ENCODE assay signal across 32 cellular contexts in genomic region chr7:155955367-155955635, GRCh38.
"Had no signal": no experiment of that assay in that cellular context is flagged by ENCODE, and none has a peak within 500 bp of the region (broad histone marks: within the 10 kb centered on the region; RNA-seq: fewer than 3 reads in every experiment).

No MANE protein-coding gene starts in this region.

- H3K36me3 ChIP-seq: adrenal gland, ascending aorta, brain microvascular endothelial cell, breast epithelium, cardiac muscle cell had no signal

- H3K27ac ChIP-seq: adrenal gland, ascending aorta, body of pancreas, brain microvascular endothelial cell, breast epithelium, cardiac muscle cell had no signal

- H3K4me1 ChIP-seq: ascending aorta, breast epithelium had no signal

- H3K27me3 ChIP-seq: adrenal gland, ascending aorta, body of pancreas, brain microvascular endothelial cell, breast epithelium, cardiac muscle cell had no signal

- H3K4me3 ChIP-seq: adrenal gland, ascending aorta, body of pancreas, breast epithelium, cardiac muscle cell had no signal

- ATAC-seq: activated naive CD4-positive, alpha-beta T cell treated with anti-CD3 and anti-CD28 coated beads, Interleukin-2, amount 50 U/mL, for 72 hours; activated naive CD8-positive, alpha-beta T cell treated with anti-CD3 and anti-CD28 coated beads, Interleukin-2, amount 50 U/mL, for 24 hours; activated T-cell treated with anti-CD3 and anti-CD28 coated beads, Interleukin-2, amount 50 U/mL, for 4 hours; activated T-cell treated with anti-CD3 and anti-CD28 coated beads, Interleukin-2, amount 50 U/mL, for 72 hours; activated T-helper 17 cell treated with anti-CD3 and anti-CD28 coated beads, Interleukin-2, amount 50 U/mL, for 72 hours; body of pancreas had no signal

- DNase-seq: activated effector memory CD4-positive, alpha-beta T cell treated with anti-CD3 and anti-CD28 coated beads, Interleukin-2, amount 50 U/mL, for 16 hours; activated effector memory CD4-positive, alpha-beta T cell treated with Interleukin-2 at 50 U/mL for 16 hours; activated gamma-delta T cell; activated gamma-delta T cell treated with Interleukin-2 at 50 U/mL for 16 hours; activated naive CD4-positive, alpha-beta T cell; activated naive CD4-positive, alpha-beta T cell treated with anti-CD3 and anti-CD28 coated beads for 36 hours; activated naive CD4-positive, alpha-beta T cell treated with anti-CD3 and anti-CD28 coated beads, Interleukin-2, amount 10 ng/mL, durations not matched to agents 7 days and 5 days; activated naive CD4-positive, alpha-beta T cell treated with anti-CD3 and anti-CD28 coated beads, Interleukin-2, amount 50 U/mL, for 16 hours; activated naive CD4-positive, alpha-beta T cell treated with Interleukin-2 at 50 U/mL for 16 hours; activated naive CD8-positive, alpha-beta T cell treated with anti-CD3 and anti-CD28 coated beads for 36 hours; activated naive CD8-positive, alpha-beta T cell treated with anti-CD3 and anti-CD28 coated beads, Interleukin-2, amount 10 ng/mL, durations not matched to agents 7 days and 5 days; activated naive CD8-positive, alpha-beta T cell treated with anti-CD3 and anti-CD28 coated beads, Interleukin-2, amount 50 U/mL, for 24 hours; activated T-cell treated with anti-CD3 and anti-CD28 coated beads, Interleukin-2, amount 50 U/mL, for 1 hour; activated T-cell treated with anti-CD3 and anti-CD28 coated beads, Interleukin-2, amount 50 U/mL, for 24 hours; activated T-cell treated with anti-CD3 and anti-CD28 coated beads, Interleukin-2, amount 50 U/mL, for 4 hours; activated T-cell treated with anti-CD3 and anti-CD28 coated beads, Interleukin-2, amount 50 U/mL, for 48 hours; activated T-cell treated with anti-CD3 and anti-CD28 coated beads, Interleukin-2, amount 50 U/mL, for 72 hours; adrenal gland; amniotic stem cell; amygdala; anterior cingulate cortex; aorta; body of pancreas; brain microvascular endothelial cell; caudate nucleus; central memory CD4-positive, alpha-beta T cell; cerebellar nuclear complex had no signal

- H3K9me3 ChIP-seq: adrenal gland, ascending aorta, body of pancreas, breast epithelium had no signal
